1 cellular context compared by ENCODE assay signal in genomic region chr5:56814963-56815656, GRCh38.
TF ChIP-seq lines count a peak whose summit lies in the region.

MAP3K1 (plus strand) TSS chr5:56815549; CDS start chr5:56815574, 25 bp downstream.

TF ChIP-seq in HepG2, 621 proteins besides CTCF, POLR2A, EP300 and RAD21 (continued from another document and continues in another):
- TF ChIP-seq SP1 (IDR thresholded peaks at IDR 0.05) (no peak), SP1 (CRISPR knock-in tag; IDR thresholded peaks at IDR 0.05) (peak; percentile 51; the same call in 1 of the 2 replicates), MYC (CRISPR knock-in tag; IDR thresholded peaks at IDR 0.05; ENCODE audit: borderline replicate concordance) (peak; percentile 65), ZNF776 (CRISPR knock-in tag; IDR thresholded peaks at IDR 0.05) (peak; percentile 6; the same call in 1 of the 2 replicates), ZNF546 (CRISPR knock-in tag; conservative IDR thresholded peaks at IDR 0.05) (peak; percentile 73; the same call in 1 of the 2 replicates), ESRRA (CRISPR knock-in tag; IDR thresholded peaks at IDR 0.05; ENCODE audit: low read depth) (no peak), TCF12 (IDR thresholded peaks at IDR 0.05) (no peak), TCF12 (CRISPR knock-in tag; IDR thresholded peaks at IDR 0.05) (no peak), NAIF1 (CRISPR knock-in tag; IDR thresholded peaks at IDR 0.05; ENCODE audit: borderline replicate concordance) (peak; percentile 100), CEBPG (CRISPR knock-in tag; IDR thresholded peaks at IDR 0.05) (no peak), ZNF33B (CRISPR knock-in tag; IDR thresholded peaks at IDR 0.05) (no peak), SPEN (CRISPR knock-in tag; IDR thresholded peaks at IDR 0.05; ENCODE audit: low read depth) (peak; percentile 58; the same call in 1 of the 2 replicates), CHD2 (IDR thresholded peaks at IDR 0.05; ENCODE audit: low read depth, low read length) (peak; percentile 62), ZNF3 (CRISPR knock-in tag; IDR thresholded peaks at IDR 0.05) (peak; percentile 23; the same call in 1 of the 2 replicates), FUBP1 (CRISPR knock-in tag; IDR thresholded peaks at IDR 0.05; ENCODE audit: borderline replicate concordance) (no peak), ZBTB33 (CRISPR knock-in tag; IDR thresholded peaks at IDR 0.05) (no peak), MAF1 (CRISPR knock-in tag; IDR thresholded peaks at IDR 0.05; ENCODE audit: borderline replicate concordance) (no peak), ZNF550 (CRISPR knock-in tag; IDR thresholded peaks at IDR 0.05; ENCODE audit: borderline replicate concordance) (peak; percentile 64; the same call in 1 of the 2 replicates), SIX4 (CRISPR knock-in tag; IDR thresholded peaks at IDR 0.05) (no peak), KLF16 (CRISPR knock-in tag; IDR thresholded peaks at IDR 0.05) (peak in 1 of 2 experiments; percentile 71; a peak in 1 of 4 replicates), ZBTB20 (CRISPR knock-in tag; IDR thresholded peaks at IDR 0.05; ENCODE audit: borderline replicate concordance, low read depth) (no peak), ZNF331 (CRISPR knock-in tag; IDR thresholded peaks at IDR 0.05) (peak; percentile 57; the same call in 1 of the 2 replicates), ZNF879 (CRISPR knock-in tag; IDR thresholded peaks at IDR 0.05) (no peak), ZNF530 (CRISPR knock-in tag; IDR thresholded peaks at IDR 0.05; ENCODE audit: low read depth) (no peak), ZNF326 (CRISPR knock-in tag; IDR thresholded peaks at IDR 0.05; ENCODE audit: borderline replicate concordance) (no peak), ZBTB25 (CRISPR knock-in tag; IDR thresholded peaks at IDR 0.05) (peak; percentile 63), ZNF446 (CRISPR knock-in tag; IDR thresholded peaks at IDR 0.05) (no peak), TEAD3 (CRISPR knock-in tag; optimal IDR thresholded peaks at IDR 0.05; ENCODE audit: borderline replicate concordance) (no peak), MLX (CRISPR knock-in tag; IDR thresholded peaks at IDR 0.05) (no peak), ZNF639 (CRISPR knock-in tag; conservative IDR thresholded peaks at IDR 0.05) (no peak), ZNF160 (CRISPR knock-in tag; IDR thresholded peaks at IDR 0.05) (no peak), FOXK2 (IDR thresholded peaks at IDR 0.05) (no peak), KLF13 (CRISPR knock-in tag; IDR thresholded peaks at IDR 0.05) (no peak), ZNF737 (CRISPR knock-in tag; IDR thresholded peaks at IDR 0.05; ENCODE audit: borderline replicate concordance) (no peak), BATF2 (CRISPR knock-in tag; IDR thresholded peaks at IDR 0.05) (no peak), NR2F2 (IDR thresholded peaks at IDR 0.05; ENCODE audit: borderline replicate concordance, low read depth) (no peak), RERE (CRISPR knock-in tag; IDR thresholded peaks at IDR 0.05; ENCODE audit: low read depth) (no peak), TFDP1 (CRISPR knock-in tag; IDR thresholded peaks at IDR 0.05; ENCODE audit: borderline replicate concordance) (peak; percentile 59; the same call in 1 of the 2 replicates), HNF1A (IDR thresholded peaks at IDR 0.05; ENCODE audit: low read depth) (no peak), HNF1A (CRISPR knock-in tag; IDR thresholded peaks at IDR 0.05; ENCODE audit: borderline replicate concordance) (no peak), ISX (CRISPR knock-in tag; conservative IDR thresholded peaks at IDR 0.05) (no peak), SOX6 (IDR thresholded peaks at IDR 0.05) (no peak), SOX6 (CRISPR knock-in tag; IDR thresholded peaks at IDR 0.05) (peak; percentile 28; the same call in 1 of the 2 replicates), ASH2L (IDR thresholded peaks at IDR 0.05; ENCODE audit: insufficient read length, low read depth, low read length) (peak; percentile 85), ARID2 (CRISPR knock-in tag; IDR thresholded peaks at IDR 0.05; ENCODE audit: borderline replicate concordance) (no peak)
